Comparison of ENCODE assay signal across 1 cellular context in genomic region chr22:24175160-24175808, GRCh38.
TF ChIP-seq lines count a peak whose summit lies in the region.

No MANE protein-coding gene starts in this region.

TF ChIP-seq in HCT116, 20 proteins besides CTCF, POLR2A, EP300 and RAD21 (continued from another document):
- TF ChIP-seq ZBTB33 (IDR thresholded peaks at IDR 0.05; ENCODE audit: extremely low read depth, insufficient replicate concordance, low read length), result no peak
- TF ChIP-seq EGR1 (IDR thresholded peaks at IDR 0.05; ENCODE audit: low read depth), result no peak
